1 cellular context compared by ENCODE assay signal in genomic region chr17:50699410-50699809, GRCh38.
TF ChIP-seq lines count a peak whose summit lies in the region.

No MANE protein-coding gene starts in this region.

TF ChIP-seq in SK-N-SH treated with all-trans-retinoic acid at 6 μM for 48 hours, 23 proteins besides CTCF, POLR2A, EP300 and RAD21 (continued from another document):
- TF ChIP-seq ISL1 (CRISPR knock-in tag; IDR thresholded peaks at IDR 0.05) (no peak), ARNTL (CRISPR knock-in tag; IDR thresholded peaks at IDR 0.05; ENCODE audit: borderline replicate concordance, low read depth) (no peak)
